In genomic region chr13:48816696-48817095, GRCh38 we compare ENCODE assay signal across 2 cellular contexts.
TF ChIP-seq lines count a peak whose summit lies in the region.

No MANE protein-coding gene starts in this region.

TF ChIP-seq in SK-N-SH treated with all-trans-retinoic acid at 6 μM for 48 hours, 23 proteins besides CTCF, POLR2A, EP300 and RAD21 (continued from another document):
- TF ChIP-seq ZNF565 (CRISPR knock-in tag; conservative IDR thresholded peaks at IDR 0.05; ENCODE audit: low read depth) (no peak), SNAI2 (CRISPR knock-in tag; IDR thresholded peaks at IDR 0.05) (no peak)

TF ChIP-seq in HepG2, 621 proteins besides CTCF, POLR2A, EP300 and RAD21 (continued from another document):
- TF ChIP-seq, protein P1, sequence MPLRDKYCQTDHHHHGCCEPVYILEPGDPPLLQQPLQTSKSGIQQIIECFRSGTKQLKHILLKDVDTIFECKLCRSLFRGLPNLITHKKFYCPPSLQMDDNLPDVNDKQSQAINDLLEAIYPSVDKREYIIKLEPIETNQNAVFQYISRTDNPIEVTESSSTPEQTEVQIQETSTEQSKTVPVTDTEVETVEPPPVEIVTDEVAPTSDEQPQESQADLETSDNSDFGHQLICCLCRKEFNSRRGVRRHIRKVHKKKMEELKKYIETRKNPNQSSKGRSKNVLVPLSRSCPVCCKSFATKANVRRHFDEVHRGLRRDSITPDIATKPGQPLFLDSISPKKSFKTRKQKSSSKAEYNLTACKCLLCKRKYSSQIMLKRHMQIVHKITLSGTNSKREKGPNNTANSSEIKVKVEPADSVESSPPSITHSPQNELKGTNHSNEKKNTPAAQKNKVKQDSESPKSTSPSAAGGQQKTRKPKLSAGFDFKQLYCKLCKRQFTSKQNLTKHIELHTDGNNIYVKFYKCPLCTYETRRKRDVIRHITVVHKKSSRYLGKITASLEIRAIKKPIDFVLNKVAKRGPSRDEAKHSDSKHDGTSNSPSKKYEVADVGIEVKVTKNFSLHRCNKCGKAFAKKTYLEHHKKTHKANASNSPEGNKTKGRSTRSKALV (CRISPR knock-in tag; IDR thresholded peaks at IDR 0.05): no peak
- TF ChIP-seq PCBP2 (optimal IDR thresholded peaks at IDR 0.05; ENCODE audit: low read depth, low read length, poor library complexity, severe bottlenecking): no peak
